Comparison of ENCODE assay signal across 7 cellular contexts in the genomic region with DNA sequence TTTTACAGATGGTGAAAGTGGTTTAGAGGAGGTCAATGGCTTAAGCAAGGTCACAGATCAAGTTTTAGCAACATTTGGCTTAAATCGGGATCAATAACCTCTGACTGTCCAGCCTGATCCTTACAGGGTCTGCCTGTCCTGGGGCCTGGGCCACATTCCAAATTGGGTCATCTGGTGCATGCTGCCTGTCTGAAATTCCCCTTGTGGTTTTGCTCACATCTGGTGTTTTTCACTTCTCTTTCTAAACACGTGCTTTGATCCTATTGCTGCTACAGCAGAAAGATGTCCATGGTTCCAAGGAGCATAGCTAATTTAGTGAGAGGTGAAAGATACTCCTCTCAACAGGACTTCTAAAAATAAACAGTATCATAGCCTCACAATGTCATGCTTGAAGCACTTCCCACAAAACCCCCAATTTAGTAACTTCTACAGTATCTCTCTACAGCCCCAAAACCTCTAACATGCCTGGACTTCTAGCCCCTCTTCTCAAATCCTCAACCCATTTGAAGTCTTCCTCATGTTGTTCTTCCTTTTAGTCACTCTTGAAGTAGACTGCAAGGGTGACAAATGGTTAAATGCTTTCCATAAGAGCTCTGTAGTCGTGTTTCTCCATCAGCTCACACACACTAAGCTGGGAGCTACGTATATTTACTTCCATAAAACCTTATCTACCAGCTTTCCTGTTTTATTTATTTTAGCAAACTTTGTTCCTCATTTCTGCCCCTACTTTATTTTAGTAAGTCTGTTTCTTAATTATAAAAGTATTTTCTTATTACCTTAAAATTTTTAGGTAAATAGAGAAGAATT. TPM values are rescaled to one million over a fixed set of nuclear protein-coding genes. Genes with fewer than 3 reads are reported as not detected.
A peak's percentile ranks its signal among the peaks of the same experiment; 100 is the strongest.
DNase-seq lines count a peak whose midpoint lies in the region; ATAC-seq and TF ChIP-seq lines count a peak whose summit lies in the region.
"Not testable (repeated sequence)": the region's sequence is repeated elsewhere in the genome, so short reads cannot be mapped to it uniquely, and the experiment has no call there.

No MANE protein-coding gene starts in this region.

- not testable (repeated sequence) for H3K4me1 Mint-ChIP-seq in nephron

- not testable (repeated sequence) for H3K27me3 Mint-ChIP-seq in nephron (ENCODE audit: low read depth)

- not testable (repeated sequence) for H3K9me3 Mint-ChIP-seq in activated naive CD4-positive, alpha-beta T cell treated with anti-CD3 and anti-CD28 coated beads, Interleukin-2, amount 50 U/mL, for 72 hours; nephron

- H3K27ac Mint-ChIP-seq in activated naive CD4-positive, alpha-beta T cell treated with anti-CD3 and anti-CD28 coated beads, Interleukin-2, amount 50 U/mL, for 72 hours, result not testable (repeated sequence)
- peak overlapping the region; percentile 55 to 81 (median 74) for H3K27ac Mint-ChIP-seq in nephron

- ATAC-seq in GM18511 (IDR thresholded peaks at IDR 0.05; ENCODE audit: unreplicated experiment) (peak; percentile 67), GM21515 (IDR thresholded peaks at IDR 0.05; ENCODE audit: unreplicated experiment) (peak; percentile 45), HG03045 (IDR thresholded peaks at IDR 0.05; ENCODE audit: unreplicated experiment) (peak; percentile 47), Right ventricle myocardium inferior (peak; percentile 62)
- peak; percentile 13 to 42 for ATAC-seq in activated naive CD4-positive, alpha-beta T cell treated with anti-CD3 and anti-CD28 coated beads, Interleukin-2, amount 50 U/mL, for 72 hours

- not testable (repeated sequence) for H3K4me3 Mint-ChIP-seq in nephron

- H3K36me3 Mint-ChIP-seq in activated naive CD4-positive, alpha-beta T cell treated with anti-CD3 and anti-CD28 coated beads, Interleukin-2, amount 50 U/mL, for 72 hours; nephron (ENCODE audit: low read depth): not testable (repeated sequence)

- not testable (repeated sequence) for TF ChIP-seq CTCF in nephron (IDR thresholded peaks at IDR 0.05; ENCODE audit: unreplicated experiment in 3 of 3)

- DNase-seq in Kasumi-1 (lab: John Stamatoyannopoulos, UW) (peak; percentile 34 to 38), Right ventricle myocardium inferior (ENCODE audit: missing footprints) (peak; percentile 63)
- not testable (repeated sequence) for DNase-seq in activated naive CD4-positive, alpha-beta T cell treated with anti-CD3 and anti-CD28 coated beads, Interleukin-2, amount 50 U/mL, for 72 hours (ENCODE audit: low spot score in 2 of 2)

- intact Hi-C loops in Right ventricle myocardium inferior (cut with DNase I), result not testable (repeated sequence)

RNA-seq across cellular contexts. Expression of gene NOTCH2, which starts 48.1 kb away (rescaled TPM):
- total RNA-seq in activated naive CD4-positive, alpha-beta T cell treated with anti-CD3 and anti-CD28 coated beads, Interleukin-2, amount 50 U/mL, for 72 hours, result 10 to 100 TPM; 42.6 to 79.6 TPM
- total RNA-seq in Right ventricle myocardium inferior, result 21.4 TPM

RNA-seq across cellular contexts. Expression of gene SEC22B, which starts 58.7 kb away (rescaled TPM):
- total RNA-seq in activated naive CD4-positive, alpha-beta T cell treated with anti-CD3 and anti-CD28 coated beads, Interleukin-2, amount 50 U/mL, for 72 hours, result 10 to 100 TPM; 21.2 to 31.1 TPM
- total RNA-seq in Right ventricle myocardium inferior, result 14.1 TPM
